18 cellular contexts compared by ENCODE assay signal in the genomic region with DNA sequence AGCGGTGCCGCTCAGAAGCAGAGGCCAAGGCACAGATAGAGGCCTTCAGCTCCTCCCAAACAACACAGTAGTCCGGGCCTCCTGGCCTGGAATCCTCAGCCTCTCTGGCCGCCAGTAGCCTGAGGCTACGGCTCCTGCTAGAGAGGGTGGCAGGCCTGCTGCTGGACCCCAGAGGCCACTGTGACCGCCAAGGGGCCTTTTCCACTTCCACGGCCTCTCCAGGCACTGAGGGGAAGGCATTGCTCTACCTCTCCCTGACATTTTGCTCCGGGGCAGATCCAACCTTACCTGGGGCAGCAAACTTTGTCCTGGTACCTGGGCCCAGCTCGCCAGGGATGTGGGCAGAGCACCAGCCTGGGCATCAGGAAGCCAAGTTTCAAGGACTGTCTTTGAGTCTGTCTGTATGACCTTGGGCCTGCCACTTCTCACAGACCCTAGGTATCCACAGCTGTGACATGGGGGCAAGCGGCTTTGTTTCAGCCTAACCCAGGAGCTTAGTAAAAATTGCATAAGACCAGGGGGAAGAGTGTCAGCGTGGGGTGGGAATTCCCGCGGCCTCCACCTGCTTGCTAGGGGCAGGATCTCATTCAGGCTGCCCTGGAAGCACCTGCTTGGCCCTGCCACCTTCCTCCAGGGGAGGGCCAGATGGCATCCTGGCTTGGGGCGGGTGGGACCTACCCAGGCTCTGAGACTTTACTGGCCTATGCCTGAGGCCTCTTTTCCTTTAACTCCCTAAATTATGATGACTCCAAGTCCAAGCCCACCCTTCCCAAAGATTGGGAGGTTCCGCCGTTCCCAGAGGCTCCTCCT. TPM values are rescaled to one million over a fixed set of nuclear protein-coding genes. Genes with fewer than 3 reads are reported as not detected.
DNase-seq lines count a peak whose midpoint lies in the region; ATAC-seq and TF ChIP-seq lines count a peak whose summit lies in the region.
"Had no signal": no experiment of that assay in that cellular context is flagged by ENCODE, and none has a peak within 500 bp of the region (broad histone marks: within the 10 kb centered on the region; RNA-seq: fewer than 3 reads in every experiment).

No MANE protein-coding gene starts in this region.

- no peaks in the 10 kb centered on the region for H3K9me3 Mint-ChIP-seq in activated CD4-positive, alpha-beta T cell treated with anti-CD3 and anti-CD28 coated beads, Interleukin-2, amount 10 ng/mL, durations not matched to agents 7 days and 5 days
- no peaks in the 10 kb centered on the region for H3K9me3 Mint-ChIP-seq in activated naive CD8-positive, alpha-beta T cell treated with anti-CD3 and anti-CD28 coated beads, Interleukin-2, amount 50 U/mL, for 24 hours
- no peaks in the 10 kb centered on the region for H3K9me3 Mint-ChIP-seq in neural progenitor cell
- H3K9me3 Mint-ChIP-seq: GM23338, T-cell had no signal

- H3K79me2 ChIP-seq in neural progenitor cell (ENCODE audit: low read depth): no peaks in the 10 kb centered on the region

- H3K36me3 Mint-ChIP-seq in activated CD4-positive, alpha-beta T cell treated with anti-CD3 and anti-CD28 coated beads, Interleukin-2, amount 10 ng/mL, durations not matched to agents 7 days and 5 days (ENCODE audit: low read depth): peaks cover 8% of the 10 kb centered on the region
- no peaks in the 10 kb centered on the region for H3K36me3 Mint-ChIP-seq in activated naive CD8-positive, alpha-beta T cell treated with anti-CD3 and anti-CD28 coated beads, Interleukin-2, amount 50 U/mL, for 24 hours (ENCODE audit: low read depth)
- H3K36me3 Mint-ChIP-seq in neural progenitor cell: no peaks in the 10 kb centered on the region

- CTCF ChIA-PET in activated CD4-positive, alpha-beta T cell treated with anti-CD3 and anti-CD28 coated beads, Interleukin-2, amount 10 ng/mL, durations not matched to agents 7 days and 5 days (lab: Charles Lee): interaction anchor here (0.6 to 8.6 kb wide), 38 partner anchors 10 to 424 kb away, joined by 3 to 69 read pairs (median 4); a partner anchor contains a TSS

- no peak overlapping the region for H2AFZ ChIP-seq in neural progenitor cell (replicated peaks)
- H2AFZ ChIP-seq: GM23338, PC-9 had no signal

- H3K4me1 ChIP-seq in neural progenitor cell: no peaks in the 10 kb centered on the region
- H3K4me1 ChIP-seq: BE2C had no signal

- TF ChIP-seq CTCF in neural progenitor cell (IDR thresholded peaks at IDR 0.05): no peak

- no peak overlapping the region for H3K4me2 ChIP-seq in neural progenitor cell
- H3K4me2 ChIP-seq: A549, GM23338, PC-9 had no signal

- DNase-seq in activated CD4-positive, alpha-beta T cell treated with anti-CD3 and anti-CD28 coated beads, Interleukin-2, amount 10 ng/mL, durations not matched to agents 7 days and 5 days: no peak
- DNase-seq in activated CD4-positive, alpha-beta T cell treated with anti-CD3 and anti-CD28 coated beads for 48 hours: no peak
- no peak for DNase-seq in activated naive CD8-positive, alpha-beta T cell treated with anti-CD3 and anti-CD28 coated beads, Interleukin-2, amount 50 U/mL, for 24 hours
- DNase-seq in neural progenitor cell (ENCODE audit: low spot score): no peak
- no peak for DNase-seq in germinal center (ENCODE audit: low spot score)
- no peak for DNase-seq in NCI-H2171 (lab: John Stamatoyannopoulos, UW)
- DNase-seq in KG1 (lab: John Stamatoyannopoulos, UW): no peak

- no peak overlapping the region for H3K4me3 ChIP-seq in neural progenitor cell
- H3K4me3 ChIP-seq: A549, body of pancreas, GM23338, lung, PC-9, stomach, tibial nerve had no signal

- H3K36me3 ChIP-seq in neural progenitor cell: no peaks in the 10 kb centered on the region
- H3K36me3 ChIP-seq: BE2C, stomach, tibial nerve had no signal

- peak; percentile 6 for TF ChIP-seq POLR2A in GM19193 (IDR thresholded peaks at IDR 0.05; ENCODE audit: extremely low read depth, insufficient read depth, insufficient read length)

- peak overlapping the region; percentile 97 for H3K27ac Mint-ChIP-seq in activated CD4-positive, alpha-beta T cell treated with anti-CD3 and anti-CD28 coated beads, Interleukin-2, amount 10 ng/mL, durations not matched to agents 7 days and 5 days
- peak overlapping the region; percentile 88 for H3K27ac Mint-ChIP-seq in activated naive CD8-positive, alpha-beta T cell treated with anti-CD3 and anti-CD28 coated beads, Interleukin-2, amount 50 U/mL, for 24 hours
- peak overlapping the region; percentile 10 for H3K27ac Mint-ChIP-seq in neural progenitor cell
- H3K27ac Mint-ChIP-seq: GM23338 had no signal

- peaks cover 50% of the 10 kb centered on the region for H3K4me1 Mint-ChIP-seq in activated CD4-positive, alpha-beta T cell treated with anti-CD3 and anti-CD28 coated beads, Interleukin-2, amount 10 ng/mL, durations not matched to agents 7 days and 5 days
- H3K4me1 Mint-ChIP-seq in activated naive CD8-positive, alpha-beta T cell treated with anti-CD3 and anti-CD28 coated beads, Interleukin-2, amount 50 U/mL, for 24 hours: peaks cover 63% of the 10 kb centered on the region
- H3K4me1 Mint-ChIP-seq in neural progenitor cell: no peaks in the 10 kb centered on the region
- H3K4me1 Mint-ChIP-seq: GM23338 had no signal

- no peaks in the 10 kb centered on the region for H3F3A ChIP-seq in neural progenitor cell (ENCODE audit: low read depth)

- ATAC-seq in activated naive CD8-positive, alpha-beta T cell treated with anti-CD3 and anti-CD28 coated beads, Interleukin-2, amount 50 U/mL, for 24 hours: no peak

- H3K9ac ChIP-seq in neural progenitor cell: no peak overlapping the region

- H3K27me3 ChIP-seq in neural progenitor cell: no peaks in the 10 kb centered on the region
- H3K27me3 ChIP-seq: BE2C, body of pancreas, tibial nerve had no signal

- POLR2A ChIA-PET in activated CD4-positive, alpha-beta T cell treated with anti-CD3 and anti-CD28 coated beads, Interleukin-2, amount 10 ng/mL, durations not matched to agents 7 days and 5 days (lab: Charles Lee): no interaction called here

- peaks cover 2% of the 10 kb centered on the region for H3K27me3 Mint-ChIP-seq in activated CD4-positive, alpha-beta T cell treated with anti-CD3 and anti-CD28 coated beads, Interleukin-2, amount 10 ng/mL, durations not matched to agents 7 days and 5 days
- no peaks in the 10 kb centered on the region for H3K27me3 Mint-ChIP-seq in activated naive CD8-positive, alpha-beta T cell treated with anti-CD3 and anti-CD28 coated beads, Interleukin-2, amount 50 U/mL, for 24 hours
- peaks cover 8% of the 10 kb centered on the region for H3K27me3 Mint-ChIP-seq in neural progenitor cell (ENCODE audit: insufficient read depth, low read depth)

- no peak overlapping the region for H3K4me3 Mint-ChIP-seq in activated CD4-positive, alpha-beta T cell treated with anti-CD3 and anti-CD28 coated beads, Interleukin-2, amount 10 ng/mL, durations not matched to agents 7 days and 5 days
- H3K4me3 Mint-ChIP-seq in activated naive CD8-positive, alpha-beta T cell treated with anti-CD3 and anti-CD28 coated beads, Interleukin-2, amount 50 U/mL, for 24 hours: no peak overlapping the region
- no peak overlapping the region for H3K4me3 Mint-ChIP-seq in neural progenitor cell
- H3K4me3 Mint-ChIP-seq: GM23338, T-cell had no signal

- no peak overlapping the region for H3K27ac ChIP-seq in neural progenitor cell
- H3K27ac ChIP-seq: body of pancreas, PC-9, tibial nerve had no signal

- H3K9me3 ChIP-seq in neural progenitor cell (ENCODE audit: low read depth): no peaks in the 10 kb centered on the region
- H3K9me3 ChIP-seq: A549, BE2C, body of pancreas, stomach, tibial nerve had no signal

- no peaks in the 10 kb centered on the region for H4K20me1 ChIP-seq in neural progenitor cell (ENCODE audit: low read depth)

RNA-seq across cellular contexts. Expression of a gene that starts 33.2 kb away (rescaled TPM):
- total RNA-seq in activated CD4-positive, alpha-beta T cell treated with anti-CD3 and anti-CD28 coated beads, Interleukin-2, amount 10 ng/mL, durations not matched to agents 7 days and 5 days: 1 to 10 TPM; 5.9 to 6.6 TPM
- total RNA-seq in neural progenitor cell (ENCODE audit: low replicate concordance): 2.2 and 3.1 TPM in 2 replicates
- total RNA-seq: chondrocyte, PC-9 had no signal

RNA-seq across cellular contexts. Expression of a gene that starts 39.3 kb away (rescaled TPM):
- 10 to 100 TPM in 1 of 2 experiments, 1 to 10 TPM in 1; 8.1 to 10.5 TPM for total RNA-seq in activated CD4-positive, alpha-beta T cell treated with anti-CD3 and anti-CD28 coated beads, Interleukin-2, amount 10 ng/mL, durations not matched to agents 7 days and 5 days
- total RNA-seq in neural progenitor cell (ENCODE audit: low replicate concordance): 3.9 and 12.8 TPM in 2 replicates

RNA-seq across cellular contexts. Expression of a gene that starts 52.8 kb away (rescaled TPM):
- total RNA-seq in activated CD4-positive, alpha-beta T cell treated with anti-CD3 and anti-CD28 coated beads, Interleukin-2, amount 10 ng/mL, durations not matched to agents 7 days and 5 days: 1 to 10 TPM; 2.2 to 2.9 TPM
- 8.0 and 17.5 TPM in 2 replicates for total RNA-seq in neural progenitor cell (ENCODE audit: low replicate concordance)

Comparison
In these comparisons a context has a peak if more than half of its experiments do, and no peak if none do; other contexts are left out.
1. H3K27ac Mint-ChIP-seq: peak in every context shown above with its lines; median percentile 97 in activated CD4-positive, alpha-beta T cell treated with anti-CD3 and anti-CD28 coated beads, Interleukin-2, amount 10 ng/mL, durations not matched to agents 7 days and 5 days; 88 in activated naive CD8-positive, alpha-beta T cell treated with anti-CD3 and anti-CD28 coated beads, Interleukin-2, amount 50 U/mL, for 24 hours; 10 in neural progenitor cell.